In the genomic region with DNA sequence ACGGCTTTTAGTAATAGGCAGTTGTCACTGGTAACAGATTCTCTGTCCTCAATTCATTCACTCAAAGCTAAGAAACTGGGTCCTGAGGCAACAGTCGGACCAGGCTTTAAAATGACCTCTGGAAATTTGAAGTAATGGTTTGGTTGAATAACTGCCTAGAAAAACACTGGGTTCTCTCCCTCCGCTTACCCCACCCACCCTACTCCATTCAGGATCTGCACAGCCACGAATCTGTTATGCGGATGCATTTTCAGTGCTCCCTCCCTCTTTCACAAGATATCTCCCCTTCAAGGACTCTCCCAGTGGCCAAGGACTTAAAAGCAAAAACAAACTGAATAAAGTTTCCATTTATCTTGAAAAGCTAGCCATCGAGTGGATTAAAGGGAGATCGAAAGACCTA, we compare ENCODE assay signal across 25 cellular contexts.
"Had no signal": no experiment of that assay in that cellular context is flagged by ENCODE, and none has a peak within 500 bp of the region (broad histone marks: within the 10 kb centered on the region; RNA-seq: fewer than 3 reads in every experiment).

No MANE protein-coding gene starts in this region.

- H3K9me3 Mint-ChIP-seq: activated naive CD8-positive, alpha-beta T cell treated with anti-CD3 and anti-CD28 coated beads for 36 hours; activated T-helper 17 cell treated with anti-CD3 and anti-CD28 coated beads, Interleukin-2, amount 50 U/mL, for 72 hours had no signal

- H3K4me3 Mint-ChIP-seq: activated CD4-positive, alpha-beta memory T cell treated with anti-CD3 and anti-CD28 coated beads, Interleukin-2, amount 10 ng/mL, durations not matched to agents 7 days and 5 days; activated naive CD4-positive, alpha-beta T cell treated with anti-CD3 and anti-CD28 coated beads, Interleukin-2, amount 10 ng/mL, durations not matched to agents 7 days and 5 days; activated naive CD8-positive, alpha-beta T cell treated with anti-CD3 and anti-CD28 coated beads for 36 hours; activated T-helper 17 cell treated with anti-CD3 and anti-CD28 coated beads, Interleukin-2, amount 50 U/mL, for 72 hours had no signal

- H3K27me3 ChIP-seq: brain microvascular endothelial cell, cardiac muscle cell had no signal

- DNase-seq: activated CD4-positive, alpha-beta memory T cell treated with anti-CD3 and anti-CD28 coated beads, Interleukin-2, amount 10 ng/mL, durations not matched to agents 7 days and 5 days; activated CD4-positive, alpha-beta T cell treated with anti-CD3 and anti-CD28 coated beads, Interleukin-2, amount 50 U/mL, for 1 hour; activated CD4-positive, CD25-positive, alpha-beta regulatory T cell; activated gamma-delta T cell; activated naive CD4-positive, alpha-beta T cell treated with anti-CD3 and anti-CD28 coated beads, Interleukin-2, amount 10 ng/mL, durations not matched to agents 7 days and 5 days; activated naive CD8-positive, alpha-beta T cell treated with anti-CD3 and anti-CD28 coated beads for 36 hours; activated T-cell treated with anti-CD3 and anti-CD28 coated beads for 4 hours; activated T-cell treated with anti-CD3 and anti-CD28 coated beads, Interleukin-2, amount 50 U/mL, for 48 hours; brain microvascular endothelial cell; MV-4-11; NCI-H1092 treated with DMSO at 0.1 percent for 48 hours; NCI-H1436; NCI-H1694 treated with DMSO at 0.1 percent for 48 hours; NCI-H2029 treated with DMSO at 0.1 percent for 48 hours; NCI-H345; NCI-H510A; NCI-H526 treated with DMSO at 0.1 percent for 48 hours; NCI-H82; SK-N-SH; T-helper 1 cell had no signal

- H3K27ac Mint-ChIP-seq: activated CD4-positive, alpha-beta memory T cell treated with anti-CD3 and anti-CD28 coated beads, Interleukin-2, amount 10 ng/mL, durations not matched to agents 7 days and 5 days; activated naive CD4-positive, alpha-beta T cell treated with anti-CD3 and anti-CD28 coated beads, Interleukin-2, amount 10 ng/mL, durations not matched to agents 7 days and 5 days; activated naive CD8-positive, alpha-beta T cell treated with anti-CD3 and anti-CD28 coated beads for 36 hours; activated T-helper 17 cell treated with anti-CD3 and anti-CD28 coated beads, Interleukin-2, amount 50 U/mL, for 72 hours had no signal

- H3K4me2 ChIP-seq: KMS-11, SK-N-SH had no signal

- ATAC-seq: activated T-helper 17 cell treated with anti-CD3 and anti-CD28 coated beads, Interleukin-2, amount 50 U/mL, for 72 hours; Right ventricle myocardium inferior had no signal

- H3K36me3 Mint-ChIP-seq: activated naive CD8-positive, alpha-beta T cell treated with anti-CD3 and anti-CD28 coated beads for 36 hours had no signal

- H3K4me3 ChIP-seq: cardiac muscle cell had no signal

- H3K9me3 ChIP-seq: SK-N-SH had no signal

- H3K27me3 Mint-ChIP-seq: activated CD4-positive, alpha-beta memory T cell treated with anti-CD3 and anti-CD28 coated beads, Interleukin-2, amount 10 ng/mL, durations not matched to agents 7 days and 5 days; activated naive CD8-positive, alpha-beta T cell treated with anti-CD3 and anti-CD28 coated beads for 36 hours; activated T-helper 17 cell treated with anti-CD3 and anti-CD28 coated beads, Interleukin-2, amount 50 U/mL, for 72 hours had no signal

- H3K27ac ChIP-seq: brain microvascular endothelial cell, KMS-11, VCaP had no signal

- H3K36me3 ChIP-seq: brain microvascular endothelial cell, cardiac muscle cell had no signal

- H3K9ac ChIP-seq: KMS-11, SK-N-SH had no signal
